1 cellular context compared by ENCODE assay signal in the genomic region with DNA sequence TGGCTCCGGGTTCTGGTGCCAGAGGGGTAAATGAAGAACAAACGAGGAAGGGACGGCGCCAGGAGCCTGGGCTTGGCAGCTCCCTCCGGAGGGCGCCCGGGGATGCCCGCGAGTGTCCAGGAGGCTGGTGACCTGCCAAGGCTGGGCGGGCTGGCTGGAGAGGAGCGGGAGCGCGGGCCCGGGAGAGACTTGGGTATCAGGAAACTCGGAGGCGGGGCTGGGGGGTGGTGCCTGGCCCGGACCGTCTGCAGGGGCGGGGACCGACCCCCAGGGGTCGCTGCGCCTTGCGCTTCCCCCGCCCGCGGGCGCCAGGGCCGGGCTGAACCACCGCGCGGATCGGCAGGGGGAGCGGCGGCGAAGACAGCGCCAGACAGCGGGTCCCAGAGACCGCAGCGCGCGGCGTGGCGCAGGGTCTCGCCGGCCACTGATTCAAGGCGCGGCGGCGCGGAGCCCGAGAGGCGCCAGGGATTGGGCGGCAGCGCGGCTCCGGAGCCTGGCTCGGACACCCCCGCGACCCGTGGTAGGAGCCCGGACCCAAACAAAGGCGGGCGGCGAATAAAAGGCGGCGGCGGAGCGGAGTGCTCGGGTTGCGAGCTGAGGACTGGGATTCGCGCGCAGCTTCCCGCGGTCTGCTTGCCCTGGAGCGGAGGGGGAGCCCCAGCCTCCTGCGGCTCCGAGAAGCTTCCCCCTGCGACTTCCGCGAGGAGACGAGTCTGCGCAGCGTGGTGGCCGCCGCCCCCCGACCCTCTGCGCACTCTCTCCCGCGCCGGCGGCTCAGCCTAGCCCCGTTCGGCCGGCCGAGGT.
TF ChIP-seq lines count a peak whose summit lies in the region.

A gene with protein sequence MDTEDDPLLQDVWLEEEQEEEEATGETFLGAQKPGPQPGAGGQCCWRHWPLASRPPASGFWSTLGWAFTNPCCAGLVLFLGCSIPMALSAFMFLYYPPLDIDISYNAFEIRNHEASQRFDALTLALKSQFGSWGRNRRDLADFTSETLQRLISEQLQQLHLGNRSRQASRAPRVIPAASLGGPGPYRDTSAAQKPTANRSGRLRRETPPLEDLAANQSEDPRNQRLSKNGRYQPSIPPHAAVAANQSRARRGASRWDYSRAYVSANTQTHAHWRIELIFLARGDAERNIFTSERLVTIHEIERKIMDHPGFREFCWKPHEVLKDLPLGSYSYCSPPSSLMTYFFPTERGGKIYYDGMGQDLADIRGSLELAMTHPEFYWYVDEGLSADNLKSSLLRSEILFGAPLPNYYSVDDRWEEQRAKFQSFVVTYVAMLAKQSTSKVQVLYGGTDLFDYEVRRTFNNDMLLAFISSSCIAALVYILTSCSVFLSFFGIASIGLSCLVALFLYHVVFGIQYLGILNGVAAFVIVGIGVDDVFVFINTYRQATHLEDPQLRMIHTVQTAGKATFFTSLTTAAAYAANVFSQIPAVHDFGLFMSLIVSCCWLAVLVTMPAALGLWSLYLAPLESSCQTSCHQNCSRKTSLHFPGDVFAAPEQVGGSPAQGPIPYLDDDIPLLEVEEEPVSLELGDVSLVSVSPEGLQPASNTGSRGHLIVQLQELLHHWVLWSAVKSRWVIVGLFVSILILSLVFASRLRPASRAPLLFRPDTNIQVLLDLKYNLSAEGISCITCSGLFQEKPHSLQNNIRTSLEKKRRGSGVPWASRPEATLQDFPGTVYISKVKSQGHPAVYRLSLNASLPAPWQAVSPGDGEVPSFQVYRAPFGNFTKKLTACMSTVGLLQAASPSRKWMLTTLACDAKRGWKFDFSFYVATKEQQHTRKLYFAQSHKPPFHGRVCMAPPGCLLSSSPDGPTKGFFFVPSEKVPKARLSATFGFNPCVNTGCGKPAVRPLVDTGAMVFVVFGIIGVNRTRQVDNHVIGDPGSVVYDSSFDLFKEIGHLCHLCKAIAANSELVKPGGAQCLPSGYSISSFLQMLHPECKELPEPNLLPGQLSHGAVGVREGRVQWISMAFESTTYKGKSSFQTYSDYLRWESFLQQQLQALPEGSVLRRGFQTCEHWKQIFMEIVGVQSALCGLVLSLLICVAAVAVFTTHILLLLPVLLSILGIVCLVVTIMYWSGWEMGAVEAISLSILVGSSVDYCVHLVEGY (N-terminal part only) (plus strand): TSS at position 585 of the 804 bp plus-strand sequence. CDS start 21,838 bp downstream, outside the sequence.

TF ChIP-seq in K562, 482 proteins besides CTCF, POLR2A, EP300 and RAD21 (continued from another document and continues in another):
- TF ChIP-seq, protein P1, sequence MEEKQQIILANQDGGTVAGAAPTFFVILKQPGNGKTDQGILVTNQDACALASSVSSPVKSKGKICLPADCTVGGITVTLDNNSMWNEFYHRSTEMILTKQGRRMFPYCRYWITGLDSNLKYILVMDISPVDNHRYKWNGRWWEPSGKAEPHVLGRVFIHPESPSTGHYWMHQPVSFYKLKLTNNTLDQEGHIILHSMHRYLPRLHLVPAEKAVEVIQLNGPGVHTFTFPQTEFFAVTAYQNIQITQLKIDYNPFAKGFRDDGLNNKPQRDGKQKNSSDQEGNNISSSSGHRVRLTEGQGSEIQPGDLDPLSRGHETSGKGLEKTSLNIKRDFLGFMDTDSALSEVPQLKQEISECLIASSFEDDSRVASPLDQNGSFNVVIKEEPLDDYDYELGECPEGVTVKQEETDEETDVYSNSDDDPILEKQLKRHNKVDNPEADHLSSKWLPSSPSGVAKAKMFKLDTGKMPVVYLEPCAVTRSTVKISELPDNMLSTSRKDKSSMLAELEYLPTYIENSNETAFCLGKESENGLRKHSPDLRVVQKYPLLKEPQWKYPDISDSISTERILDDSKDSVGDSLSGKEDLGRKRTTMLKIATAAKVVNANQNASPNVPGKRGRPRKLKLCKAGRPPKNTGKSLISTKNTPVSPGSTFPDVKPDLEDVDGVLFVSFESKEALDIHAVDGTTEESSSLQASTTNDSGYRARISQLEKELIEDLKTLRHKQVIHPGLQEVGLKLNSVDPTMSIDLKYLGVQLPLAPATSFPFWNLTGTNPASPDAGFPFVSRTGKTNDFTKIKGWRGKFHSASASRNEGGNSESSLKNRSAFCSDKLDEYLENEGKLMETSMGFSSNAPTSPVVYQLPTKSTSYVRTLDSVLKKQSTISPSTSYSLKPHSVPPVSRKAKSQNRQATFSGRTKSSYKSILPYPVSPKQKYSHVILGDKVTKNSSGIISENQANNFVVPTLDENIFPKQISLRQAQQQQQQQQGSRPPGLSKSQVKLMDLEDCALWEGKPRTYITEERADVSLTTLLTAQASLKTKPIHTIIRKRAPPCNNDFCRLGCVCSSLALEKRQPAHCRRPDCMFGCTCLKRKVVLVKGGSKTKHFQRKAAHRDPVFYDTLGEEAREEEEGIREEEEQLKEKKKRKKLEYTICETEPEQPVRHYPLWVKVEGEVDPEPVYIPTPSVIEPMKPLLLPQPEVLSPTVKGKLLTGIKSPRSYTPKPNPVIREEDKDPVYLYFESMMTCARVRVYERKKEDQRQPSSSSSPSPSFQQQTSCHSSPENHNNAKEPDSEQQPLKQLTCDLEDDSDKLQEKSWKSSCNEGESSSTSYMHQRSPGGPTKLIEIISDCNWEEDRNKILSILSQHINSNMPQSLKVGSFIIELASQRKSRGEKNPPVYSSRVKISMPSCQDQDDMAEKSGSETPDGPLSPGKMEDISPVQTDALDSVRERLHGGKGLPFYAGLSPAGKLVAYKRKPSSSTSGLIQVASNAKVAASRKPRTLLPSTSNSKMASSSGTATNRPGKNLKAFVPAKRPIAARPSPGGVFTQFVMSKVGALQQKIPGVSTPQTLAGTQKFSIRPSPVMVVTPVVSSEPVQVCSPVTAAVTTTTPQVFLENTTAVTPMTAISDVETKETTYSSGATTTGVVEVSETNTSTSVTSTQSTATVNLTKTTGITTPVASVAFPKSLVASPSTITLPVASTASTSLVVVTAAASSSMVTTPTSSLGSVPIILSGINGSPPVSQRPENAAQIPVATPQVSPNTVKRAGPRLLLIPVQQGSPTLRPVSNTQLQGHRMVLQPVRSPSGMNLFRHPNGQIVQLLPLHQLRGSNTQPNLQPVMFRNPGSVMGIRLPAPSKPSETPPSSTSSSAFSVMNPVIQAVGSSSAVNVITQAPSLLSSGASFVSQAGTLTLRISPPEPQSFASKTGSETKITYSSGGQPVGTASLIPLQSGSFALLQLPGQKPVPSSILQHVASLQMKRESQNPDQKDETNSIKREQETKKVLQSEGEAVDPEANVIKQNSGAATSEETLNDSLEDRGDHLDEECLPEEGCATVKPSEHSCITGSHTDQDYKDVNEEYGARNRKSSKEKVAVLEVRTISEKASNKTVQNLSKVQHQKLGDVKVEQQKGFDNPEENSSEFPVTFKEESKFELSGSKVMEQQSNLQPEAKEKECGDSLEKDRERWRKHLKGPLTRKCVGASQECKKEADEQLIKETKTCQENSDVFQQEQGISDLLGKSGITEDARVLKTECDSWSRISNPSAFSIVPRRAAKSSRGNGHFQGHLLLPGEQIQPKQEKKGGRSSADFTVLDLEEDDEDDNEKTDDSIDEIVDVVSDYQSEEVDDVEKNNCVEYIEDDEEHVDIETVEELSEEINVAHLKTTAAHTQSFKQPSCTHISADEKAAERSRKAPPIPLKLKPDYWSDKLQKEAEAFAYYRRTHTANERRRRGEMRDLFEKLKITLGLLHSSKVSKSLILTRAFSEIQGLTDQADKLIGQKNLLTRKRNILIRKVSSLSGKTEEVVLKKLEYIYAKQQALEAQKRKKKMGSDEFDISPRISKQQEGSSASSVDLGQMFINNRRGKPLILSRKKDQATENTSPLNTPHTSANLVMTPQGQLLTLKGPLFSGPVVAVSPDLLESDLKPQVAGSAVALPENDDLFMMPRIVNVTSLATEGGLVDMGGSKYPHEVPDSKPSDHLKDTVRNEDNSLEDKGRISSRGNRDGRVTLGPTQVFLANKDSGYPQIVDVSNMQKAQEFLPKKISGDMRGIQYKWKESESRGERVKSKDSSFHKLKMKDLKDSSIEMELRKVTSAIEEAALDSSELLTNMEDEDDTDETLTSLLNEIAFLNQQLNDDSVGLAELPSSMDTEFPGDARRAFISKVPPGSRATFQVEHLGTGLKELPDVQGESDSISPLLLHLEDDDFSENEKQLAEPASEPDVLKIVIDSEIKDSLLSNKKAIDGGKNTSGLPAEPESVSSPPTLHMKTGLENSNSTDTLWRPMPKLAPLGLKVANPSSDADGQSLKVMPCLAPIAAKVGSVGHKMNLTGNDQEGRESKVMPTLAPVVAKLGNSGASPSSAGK (IDR thresholded peaks at IDR 0.05), result no peak
- no peak for TF ChIP-seq ZNF778 (CRISPR knock-in tag; IDR thresholded peaks at IDR 0.05)
- TF ChIP-seq DNMT1 (IDR thresholded peaks at IDR 0.05), result no peak
- TF ChIP-seq, protein P2, sequence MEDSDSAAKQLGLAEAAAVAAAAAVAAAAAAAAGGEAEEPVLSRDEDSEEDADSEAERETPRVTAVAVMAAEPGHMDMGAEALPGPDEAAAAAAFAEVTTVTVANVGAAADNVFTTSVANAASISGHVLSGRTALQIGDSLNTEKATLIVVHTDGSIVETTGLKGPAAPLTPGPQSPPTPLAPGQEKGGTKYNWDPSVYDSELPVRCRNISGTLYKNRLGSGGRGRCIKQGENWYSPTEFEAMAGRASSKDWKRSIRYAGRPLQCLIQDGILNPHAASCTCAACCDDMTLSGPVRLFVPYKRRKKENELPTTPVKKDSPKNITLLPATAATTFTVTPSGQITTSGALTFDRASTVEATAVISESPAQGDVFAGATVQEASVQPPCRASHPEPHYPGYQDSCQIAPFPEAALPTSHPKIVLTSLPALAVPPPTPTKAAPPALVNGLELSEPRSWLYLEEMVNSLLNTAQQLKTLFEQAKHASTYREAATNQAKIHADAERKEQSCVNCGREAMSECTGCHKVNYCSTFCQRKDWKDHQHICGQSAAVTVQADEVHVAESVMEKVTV (CRISPR knock-in tag; IDR thresholded peaks at IDR 0.05), result no peak
- TF ChIP-seq BHLHE40 (IDR thresholded peaks at IDR 0.05; ENCODE audit: low read length), result peak; percentile 90
- TF ChIP-seq, protein P3, sequence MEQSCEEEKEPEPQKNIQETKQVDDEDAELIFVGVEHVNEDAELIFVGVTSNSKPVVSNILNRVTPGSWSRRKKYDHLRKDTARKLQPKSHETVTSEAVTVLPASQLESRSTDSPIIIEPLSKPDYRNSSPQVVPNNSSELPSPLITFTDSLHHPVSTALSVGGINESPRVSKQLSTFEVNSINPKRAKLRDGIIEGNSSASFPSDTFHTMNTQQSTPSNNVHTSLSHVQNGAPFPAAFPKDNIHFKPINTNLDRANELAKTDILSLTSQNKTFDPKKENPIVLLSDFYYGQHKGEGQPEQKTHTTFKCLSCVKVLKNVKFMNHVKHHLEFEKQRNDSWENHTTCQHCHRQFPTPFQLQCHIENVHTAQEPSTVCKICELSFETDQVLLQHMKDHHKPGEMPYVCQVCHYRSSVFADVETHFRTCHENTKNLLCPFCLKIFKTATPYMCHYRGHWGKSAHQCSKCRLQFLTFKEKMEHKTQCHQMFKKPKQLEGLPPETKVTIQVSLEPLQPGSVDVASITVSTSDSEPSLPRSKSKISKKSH (CRISPR knock-in tag; IDR thresholded peaks at IDR 0.05), result no peak
- TF ChIP-seq, protein P4, sequence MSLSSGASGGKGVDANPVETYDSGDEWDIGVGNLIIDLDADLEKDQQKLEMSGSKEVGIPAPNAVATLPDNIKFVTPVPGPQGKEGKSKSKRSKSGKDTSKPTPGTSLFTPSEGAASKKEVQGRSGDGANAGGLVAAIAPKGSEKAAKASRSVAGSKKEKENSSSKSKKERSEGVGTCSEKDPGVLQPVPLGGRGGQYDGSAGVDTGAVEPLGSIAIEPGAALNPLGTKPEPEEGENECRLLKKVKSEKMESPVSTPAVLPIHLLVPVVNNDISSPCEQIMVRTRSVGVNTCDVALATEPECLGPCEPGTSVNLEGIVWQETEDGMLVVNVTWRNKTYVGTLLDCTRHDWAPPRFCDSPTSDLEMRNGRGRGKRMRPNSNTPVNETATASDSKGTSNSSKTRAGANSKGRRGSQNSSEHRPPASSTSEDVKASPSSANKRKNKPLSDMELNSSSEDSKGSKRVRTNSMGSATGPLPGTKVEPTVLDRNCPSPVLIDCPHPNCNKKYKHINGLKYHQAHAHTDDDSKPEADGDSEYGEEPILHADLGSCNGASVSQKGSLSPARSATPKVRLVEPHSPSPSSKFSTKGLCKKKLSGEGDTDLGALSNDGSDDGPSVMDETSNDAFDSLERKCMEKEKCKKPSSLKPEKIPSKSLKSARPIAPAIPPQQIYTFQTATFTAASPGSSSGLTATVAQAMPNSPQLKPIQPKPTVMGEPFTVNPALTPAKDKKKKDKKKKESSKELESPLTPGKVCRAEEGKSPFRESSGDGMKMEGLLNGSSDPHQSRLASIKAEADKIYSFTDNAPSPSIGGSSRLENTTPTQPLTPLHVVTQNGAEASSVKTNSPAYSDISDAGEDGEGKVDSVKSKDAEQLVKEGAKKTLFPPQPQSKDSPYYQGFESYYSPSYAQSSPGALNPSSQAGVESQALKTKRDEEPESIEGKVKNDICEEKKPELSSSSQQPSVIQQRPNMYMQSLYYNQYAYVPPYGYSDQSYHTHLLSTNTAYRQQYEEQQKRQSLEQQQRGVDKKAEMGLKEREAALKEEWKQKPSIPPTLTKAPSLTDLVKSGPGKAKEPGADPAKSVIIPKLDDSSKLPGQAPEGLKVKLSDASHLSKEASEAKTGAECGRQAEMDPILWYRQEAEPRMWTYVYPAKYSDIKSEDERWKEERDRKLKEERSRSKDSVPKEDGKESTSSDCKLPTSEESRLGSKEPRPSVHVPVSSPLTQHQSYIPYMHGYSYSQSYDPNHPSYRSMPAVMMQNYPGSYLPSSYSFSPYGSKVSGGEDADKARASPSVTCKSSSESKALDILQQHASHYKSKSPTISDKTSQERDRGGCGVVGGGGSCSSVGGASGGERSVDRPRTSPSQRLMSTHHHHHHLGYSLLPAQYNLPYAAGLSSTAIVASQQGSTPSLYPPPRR (CRISPR knock-in tag; IDR thresholded peaks at IDR 0.05; ENCODE audit: borderline replicate concordance), result no peak
- TF ChIP-seq ZEB2 (IDR thresholded peaks at IDR 0.05), result no peak
- no peak for TF ChIP-seq CBX3 (IDR thresholded peaks at IDR 0.05; ENCODE audit: borderline replicate concordance in 1 of 2, low read length in 2 of 2)
- TF ChIP-seq, protein P5, sequence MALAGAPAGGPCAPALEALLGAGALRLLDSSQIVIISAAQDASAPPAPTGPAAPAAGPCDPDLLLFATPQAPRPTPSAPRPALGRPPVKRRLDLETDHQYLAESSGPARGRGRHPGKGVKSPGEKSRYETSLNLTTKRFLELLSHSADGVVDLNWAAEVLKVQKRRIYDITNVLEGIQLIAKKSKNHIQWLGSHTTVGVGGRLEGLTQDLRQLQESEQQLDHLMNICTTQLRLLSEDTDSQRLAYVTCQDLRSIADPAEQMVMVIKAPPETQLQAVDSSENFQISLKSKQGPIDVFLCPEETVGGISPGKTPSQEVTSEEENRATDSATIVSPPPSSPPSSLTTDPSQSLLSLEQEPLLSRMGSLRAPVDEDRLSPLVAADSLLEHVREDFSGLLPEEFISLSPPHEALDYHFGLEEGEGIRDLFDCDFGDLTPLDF (CRISPR knock-in tag; IDR thresholded peaks at IDR 0.05), result peak; percentile 73; the same call in 1 of the 2 replicates
- no peak for TF ChIP-seq ARHGAP35 (IDR thresholded peaks at IDR 0.05; ENCODE audit: partially characterized antibody)
- TF ChIP-seq MAFK (IDR thresholded peaks at IDR 0.05; ENCODE audit: low read length), result no peak
- TF ChIP-seq ZNF239 (CRISPR knock-in tag; IDR thresholded peaks at IDR 0.05), result no peak
- no peak for TF ChIP-seq ZNF121 (CRISPR knock-in tag; conservative IDR thresholded peaks at IDR 0.05)
- no peak for TF ChIP-seq GATA2 (CRISPR knock-in tag; IDR thresholded peaks at IDR 0.05)
- TF ChIP-seq, protein P6, sequence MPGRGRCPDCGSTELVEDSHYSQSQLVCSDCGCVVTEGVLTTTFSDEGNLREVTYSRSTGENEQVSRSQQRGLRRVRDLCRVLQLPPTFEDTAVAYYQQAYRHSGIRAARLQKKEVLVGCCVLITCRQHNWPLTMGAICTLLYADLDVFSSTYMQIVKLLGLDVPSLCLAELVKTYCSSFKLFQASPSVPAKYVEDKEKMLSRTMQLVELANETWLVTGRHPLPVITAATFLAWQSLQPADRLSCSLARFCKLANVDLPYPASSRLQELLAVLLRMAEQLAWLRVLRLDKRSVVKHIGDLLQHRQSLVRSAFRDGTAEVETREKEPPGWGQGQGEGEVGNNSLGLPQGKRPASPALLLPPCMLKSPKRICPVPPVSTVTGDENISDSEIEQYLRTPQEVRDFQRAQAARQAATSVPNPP (IDR thresholded peaks at IDR 0.05; ENCODE audit: borderline replicate concordance, insufficient read depth, insufficient read length), result no peak
- TF ChIP-seq CC2D1A (IDR thresholded peaks at IDR 0.05), result no peak
- no peak for TF ChIP-seq HDAC1 (IDR thresholded peaks at IDR 0.05)
- peak; percentile 49; the same call in 1 of the 2 replicates for TF ChIP-seq SP1 (CRISPR knock-in tag; IDR thresholded peaks at IDR 0.05)
